ENCODE assay signal across 13 cellular contexts in genomic region chr6:14720411-14721102, GRCh38.
DNase-seq lines count a peak whose midpoint lies in the region; ATAC-seq, FAIRE-seq and TF ChIP-seq lines count a peak whose summit lies in the region.
"Had no signal": no experiment of that assay in that cellular context is flagged by ENCODE, and none has a peak within 500 bp of the region (broad histone marks: within the 10 kb centered on the region; RNA-seq: fewer than 3 reads in every experiment).

No MANE protein-coding gene starts in this region.

- intact Hi-C loops in Caco-2 (cut with micrococcal nuclease; ENCODE audit: unreplicated experiment), result loop anchor here (1.0 kb wide), 1 partner anchor 12 kb away; no protein-coding TSS in a partner anchor
- intact Hi-C loops in posterior cingulate gyrus (cut with DNase I), result no loop called here

- H3K9me3 Mint-ChIP-seq in Caco-2 (ENCODE audit: unreplicated experiment) (no peaks in the 10 kb centered on the region), astrocyte (ENCODE audit: unreplicated experiment) (peaks cover 5% of the 10 kb centered on the region), naive B cell (peaks cover 0 to 6% (median 0%) of the 10 kb centered on the region in 7 donors)
- H3K9me3 Mint-ChIP-seq: T-helper 2 cell treated with Interferon-gamma antibody and Interleukin-4, amounts not matched to agents 5 μg/mL and 100 μg/mL, for 36 hours had no signal

- BruUV-seq in Caco-2 (replicated peaks; lab: Mats Ljungman, UMichigan), result no TSS peak

- H3K4me1 ChIP-seq in A549 (peaks cover 19% of the 10 kb centered on the region), Caco-2 (peaks cover 8% of the 10 kb centered on the region), astrocyte (ENCODE audit: insufficient read depth, low read length) (peaks cover 4% of the 10 kb centered on the region)

- no peaks in the 10 kb centered on the region for H3K36me3 ChIP-seq in Caco-2 (ENCODE audit: control insufficient read depth, insufficient read depth, low read length)
- no peaks in the 10 kb centered on the region for H3K36me3 ChIP-seq in astrocyte (ENCODE audit: insufficient read depth, low read length)

- POLR2A ChIA-PET in A549 (lab: Yijun Ruan, JAX), result no interaction called here
- POLR2A ChIA-PET in Caco-2 (lab: Charles Lee), result interaction anchor here (0.6 kb wide), 3 partner anchors 12 to 439 kb away, joined by 3 to 11 read pairs (median 9); no protein-coding TSS in a partner anchor

- H3K4me3 ChIP-seq in A549 (no peak overlapping the region), Caco-2 (ENCODE audit: low read depth, low read length) (no peak overlapping the region), astrocyte (ENCODE audit: insufficient read depth, low read depth, low read length) (no peak overlapping the region)

- DNase-seq in A549 (ENCODE audit: low read depth in 1 of 2, low spot score in 1 of 2), result no peak
- DNase-seq in Caco-2, result peak in 1 of 2 experiments; percentile 5
- DNase-seq in astrocyte (ENCODE audit: low read depth), result no peak
- no peak for DNase-seq in naive B cell
- no peak for DNase-seq in hippocampal formation (lab: John Stamatoyannopoulos, UW)
- DNase-seq in posterior cingulate gyrus, result no peak
- no peak for DNase-seq in NCI-H1417 (lab: John Stamatoyannopoulos, UW)
- DNase-seq in dermis blood vessel endothelial cell, result no peak
- DNase-seq: NCI-H1105, NCI-H510A treated with DMSO at 0.1 percent for 48 hours had no signal

- CTCF ChIA-PET in A549 (lab: Yijun Ruan, JAX), result no interaction called here
- CTCF ChIA-PET in Caco-2 (lab: Charles Lee), result no interaction called here

- 62% methylated on average over 1 of the region's 1 CpG for whole genome bisulfite sequencing in A549 (ENCODE audit: missing lambda C conversion rate)

- no peak overlapping the region for H2AFZ ChIP-seq in astrocyte (ENCODE audit: low read depth, low read length)

- H3K27me3 Mint-ChIP-seq in Caco-2 (ENCODE audit: insufficient read depth, unreplicated experiment) (no peaks in the 10 kb centered on the region), astrocyte (ENCODE audit: low read depth, unreplicated experiment) (peaks cover 2% of the 10 kb centered on the region), naive B cell (no peaks in the 10 kb centered on the region)

- TF ChIP-seq CTCF in A549 (IDR thresholded peaks at IDR 0.05) (no peak), Caco-2 (IDR thresholded peaks at IDR 0.05; ENCODE audit: insufficient read depth in 1 of 2, low read depth in 1 of 2, low read length in 1 of 2, severe bottlenecking in 1 of 2, unreplicated experiment in 1 of 2) (no peak), astrocyte (IDR thresholded peaks at IDR 0.05; ENCODE audit: insufficient read depth, low read depth, low read length) (no peak)

- no peak for TF ChIP-seq EP300 in A549 (IDR thresholded peaks at IDR 0.05)

- H3K9ac ChIP-seq in astrocyte (ENCODE audit: low read length), result no peak overlapping the region

- FAIRE-seq in A549 (lab: Jason Lieb, UNC) (no peak), astrocyte (lab: Jason Lieb, UNC) (no peak)

- H3K27ac Mint-ChIP-seq in Caco-2 (ENCODE audit: unreplicated experiment), result peak overlapping the region; percentile 11
- peak overlapping the region; percentile 67 for H3K27ac Mint-ChIP-seq in astrocyte (ENCODE audit: unreplicated experiment)
- peak overlapping the region; percentile 87 to 99 (median 94) for H3K27ac Mint-ChIP-seq in naive B cell
- H3K27ac Mint-ChIP-seq: T-helper 2 cell treated with Interferon-gamma antibody and Interleukin-4, amounts not matched to agents 5 μg/mL and 100 μg/mL, for 36 hours had no signal

- TF ChIP-seq POLR2A in A549 (IDR thresholded peaks at IDR 0.05; ENCODE audit: low read length), result no peak

- H3K36me3 Mint-ChIP-seq in Caco-2 (ENCODE audit: insufficient read depth, unreplicated experiment) (no peaks in the 10 kb centered on the region), astrocyte (ENCODE audit: low read depth, unreplicated experiment) (no peaks in the 10 kb centered on the region), naive B cell (no peaks in the 10 kb centered on the region)

- H3K4me2 ChIP-seq in A549 (peak overlapping the region; percentile 42), astrocyte (ENCODE audit: low read length) (no peak overlapping the region)

- H3K4me3 Mint-ChIP-seq in Caco-2 (ENCODE audit: unreplicated experiment), result peak overlapping the region; percentile 7
- H3K4me3 Mint-ChIP-seq in astrocyte (ENCODE audit: unreplicated experiment), result no peak overlapping the region
- H3K4me3 Mint-ChIP-seq in naive B cell, result peak overlapping the region in 7 of 8 donors; percentile 9 to 66 (median 32)
- H3K4me3 Mint-ChIP-seq: T-helper 2 cell treated with Interferon-gamma antibody and Interleukin-4, amounts not matched to agents 5 μg/mL and 100 μg/mL, for 36 hours had no signal

- H3K27me3 ChIP-seq in Caco-2 (replicated peaks; ENCODE audit: control insufficient read depth, insufficient read depth, low read length) (no peaks in the 10 kb centered on the region), astrocyte (ENCODE audit: insufficient read depth, low read length) (no peaks in the 10 kb centered on the region)

- TF ChIP-seq RAD21 in A549 (conservative IDR thresholded peaks at IDR 0.05 in 1 of 2, IDR thresholded peaks at IDR 0.05 in 1 of 2), result no peak

- no peaks in the 10 kb centered on the region for H3K9me3 ChIP-seq in A549
- H3K9me3 ChIP-seq in Caco-2, result no peaks in the 10 kb centered on the region
- H3K9me3 ChIP-seq in astrocyte (ENCODE audit: insufficient read depth, low read depth, low read length), result no peaks in the 10 kb centered on the region

- H4K20me1 ChIP-seq in astrocyte (ENCODE audit: insufficient read depth, low read length), result no peaks in the 10 kb centered on the region

- ATAC-seq in A549 (no peak), naive B cell (ENCODE audit: low read depth in 2 of 2) (no peak)
- ATAC-seq: activated naive CD4-positive, alpha-beta T cell treated with anti-CD3 and anti-CD28 coated beads, Interleukin-2, amount 50 U/mL, for 72 hours had no signal

- peaks cover 11% of the 10 kb centered on the region for H3K4me1 Mint-ChIP-seq in Caco-2 (ENCODE audit: low read depth, unreplicated experiment)
- peaks cover 20% of the 10 kb centered on the region for H3K4me1 Mint-ChIP-seq in astrocyte (ENCODE audit: low read depth, unreplicated experiment)
- H3K4me1 Mint-ChIP-seq in naive B cell, result peaks cover 55 to 91% (median 78%) of the 10 kb centered on the region in 3 donors

- H3K79me2 ChIP-seq in astrocyte (ENCODE audit: insufficient read depth, low read length), result no peaks in the 10 kb centered on the region

- peak overlapping the region; percentile 19 to 61; a peak in 3 of 6 replicates for H3K27ac ChIP-seq in A549
- H3K27ac ChIP-seq in astrocyte (ENCODE audit: low read depth, low read length), result no peak overlapping the region
- H3K27ac ChIP-seq: epithelial cell of prostate had no signal

TF ChIP-seq in A549, 52 proteins besides CTCF, POLR2A, EP300 and RAD21:
- no peak for TF ChIP-seq KDM1A (IDR thresholded peaks at IDR 0.05; ENCODE audit: low read depth)
- no peak for TF ChIP-seq MAZ (IDR thresholded peaks at IDR 0.05; ENCODE audit: borderline replicate concordance, low read depth, low read length)
- TF ChIP-seq FOXS1 (CRISPR knock-in tag; IDR thresholded peaks at IDR 0.05), result no peak
- TF ChIP-seq CBX2 (IDR thresholded peaks at IDR 0.05; ENCODE audit: borderline replicate concordance, low read depth), result no peak
- no peak for TF ChIP-seq ZFP36 (IDR thresholded peaks at IDR 0.05; ENCODE audit: borderline replicate concordance, partially characterized antibody)
- TF ChIP-seq CHD2 (IDR thresholded peaks at IDR 0.05; ENCODE audit: low read length, partially characterized antibody), result no peak
- no peak for TF ChIP-seq RNF2 (IDR thresholded peaks at IDR 0.05; ENCODE audit: borderline replicate concordance, low read depth)
- no peak for TF ChIP-seq HOXB13 (CRISPR knock-in tag; IDR thresholded peaks at IDR 0.05; ENCODE audit: low read depth)
- TF ChIP-seq HDAC2 (IDR thresholded peaks at IDR 0.05), result no peak
- TF ChIP-seq JUN (IDR thresholded peaks at IDR 0.05), result no peak
- TF ChIP-seq ZNF302 (CRISPR knock-in tag; IDR thresholded peaks at IDR 0.05), result no peak
- no peak for TF ChIP-seq EHMT2 (IDR thresholded peaks at IDR 0.05; ENCODE audit: low read depth)
- TF ChIP-seq NPAS2 (CRISPR knock-in tag; IDR thresholded peaks at IDR 0.05; ENCODE audit: borderline replicate concordance), result no peak
- TF ChIP-seq HOXA7 (CRISPR knock-in tag; IDR thresholded peaks at IDR 0.05), result no peak

Comparison
In these comparisons a context has a peak if more than half of its experiments do, and no peak if none do; other contexts are left out.
1. H3K27ac Mint-ChIP-seq: peak in every context shown above with its lines; median percentile 94 in naive B cell; 67 in astrocyte; 11 in Caco-2.